In the genomic region with DNA sequence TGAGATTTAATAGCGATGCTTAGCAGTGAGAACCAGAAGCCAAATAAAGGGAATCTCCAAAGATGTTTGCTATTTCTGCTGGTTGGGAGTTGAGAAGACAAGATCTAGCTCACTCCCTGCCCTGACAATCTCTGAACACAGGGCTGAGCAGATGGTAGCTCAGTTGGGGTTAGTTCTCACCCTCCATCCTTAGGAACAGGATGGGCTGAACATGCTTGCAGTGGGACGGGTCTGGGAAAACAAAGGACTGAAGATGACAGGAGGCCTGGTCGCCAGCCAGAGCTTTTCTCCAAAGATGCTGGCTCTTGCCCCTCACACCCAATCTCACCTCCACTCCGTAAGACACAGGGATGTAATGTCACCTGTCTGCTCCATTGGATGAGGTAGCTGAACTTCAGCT, we compare ENCODE assay signal across 15 cellular contexts.
A peak's percentile ranks its signal among the peaks of the same experiment; 100 is the strongest.
DNase-seq lines count a peak whose midpoint lies in the region; ATAC-seq lines count a peak whose summit lies in the region.
"Had no signal": no experiment of that assay in that cellular context is flagged by ENCODE, and none has a peak within 500 bp of the region (broad histone marks: within the 10 kb centered on the region; RNA-seq: fewer than 3 reads in every experiment).

No MANE protein-coding gene starts in this region.

- H3K4me2 ChIP-seq in BLaER1 treated with 17β-estradiol and CSF1 and Interleukin-3, amounts not matched to agents 10 nM and 100 nM, result peak overlapping the region in 6 of 11 experiments; percentile 1 to 85 (median 82); a peak in 8 of 22 replicates

- DNase-seq in Ammon's horn (ENCODE audit: low spot score) (peak; percentile 54), NCI-H1694 treated with DMSO at 0.1 percent for 48 hours (lab: John Stamatoyannopoulos, UW) (peak; percentile 65), cerebellar cortex (ENCODE audit: low spot score) (peak; percentile 97), NOMO-1 (lab: John Stamatoyannopoulos, UW; ENCODE audit: unreplicated experiment in 2 of 2) (no peak)
- DNase-seq in stimulated activated naive CD8-positive, alpha-beta T cell treated with anti-CD3 and anti-CD28 coated beads, Interleukin-15, amount 100 ng/mL, for 72 hours, result no peak
- no peak for DNase-seq in activated CD4-positive, alpha-beta T cell treated with anti-CD3 and anti-CD28 coated beads, Interleukin-2, amount 50 U/mL, for 4 hours
- DNase-seq: BE2C; Caco-2; CD8-positive, alpha-beta memory T cell; DND-41; GF-D8; GM23248; H9 had no signal

- no peak overlapping the region for H3K27ac ChIP-seq in BLaER1 treated with 17β-estradiol and CSF1 and Interleukin-3, amounts not matched to agents 10 nM and 100 nM
- H3K27ac ChIP-seq: GM23248 had no signal

- no peaks in the 10 kb centered on the region for H3K9me3 Mint-ChIP-seq in stimulated activated naive CD8-positive, alpha-beta T cell treated with anti-CD3 and anti-CD28 coated beads, Interleukin-15, amount 100 ng/mL, for 72 hours
- H3K9me3 Mint-ChIP-seq: CD8-positive, alpha-beta memory T cell had no signal

- ATAC-seq in stimulated activated naive CD8-positive, alpha-beta T cell treated with anti-CD3 and anti-CD28 coated beads, Interleukin-15, amount 100 ng/mL, for 72 hours, result no peak
- ATAC-seq: K562 had no signal

- peaks cover 16 to 44% (median 36%) of the 10 kb centered on the region in 10 experiments for H3K4me1 ChIP-seq in BLaER1 treated with 17β-estradiol and CSF1 and Interleukin-3, amounts not matched to agents 10 nM and 100 nM
- H3K4me1 ChIP-seq: Caco-2 had no signal

- H3K4me3 Mint-ChIP-seq in stimulated activated naive CD8-positive, alpha-beta T cell treated with anti-CD3 and anti-CD28 coated beads, Interleukin-15, amount 100 ng/mL, for 72 hours, result no peak overlapping the region
- H3K4me3 Mint-ChIP-seq: CD8-positive, alpha-beta memory T cell; H9 had no signal

- peaks cover 31% of the 10 kb centered on the region for H3K4me1 Mint-ChIP-seq in stimulated activated naive CD8-positive, alpha-beta T cell treated with anti-CD3 and anti-CD28 coated beads, Interleukin-15, amount 100 ng/mL, for 72 hours

- H3K9ac ChIP-seq in BLaER1 treated with 17β-estradiol and CSF1 and Interleukin-3, amounts not matched to agents 10 nM and 100 nM, result no peak overlapping the region
- H3K9ac ChIP-seq: GM23248 had no signal

- H3K4me3 ChIP-seq in BLaER1 treated with 17β-estradiol and CSF1 and Interleukin-3, amounts not matched to agents 10 nM and 100 nM, result no peak overlapping the region
- H3K4me3 ChIP-seq: GM23248, K562 had no signal

- H4K20me1 ChIP-seq in BLaER1 treated with 17β-estradiol and CSF1 and Interleukin-3, amounts not matched to agents 10 nM and 100 nM, result no peaks in the 10 kb centered on the region

- no peak overlapping the region for H3K27ac Mint-ChIP-seq in stimulated activated naive CD8-positive, alpha-beta T cell treated with anti-CD3 and anti-CD28 coated beads, Interleukin-15, amount 100 ng/mL, for 72 hours
- H3K27ac Mint-ChIP-seq: H9 had no signal

- H3K27me3 ChIP-seq in BLaER1 treated with 17β-estradiol and CSF1 and Interleukin-3, amounts not matched to agents 10 nM and 100 nM, result no peaks in the 10 kb centered on the region
- H3K27me3 ChIP-seq: BE2C had no signal

- peaks cover 9 to 30% (median 24%) of the 10 kb centered on the region in 11 experiments; a peak in 19 of 22 replicates for H3K9me3 ChIP-seq in BLaER1 treated with 17β-estradiol and CSF1 and Interleukin-3, amounts not matched to agents 10 nM and 100 nM (replicated peaks in 1 of 11)
- H3K9me3 ChIP-seq: BE2C, Caco-2 had no signal

- no peaks in the 10 kb centered on the region for H3K27me3 Mint-ChIP-seq in stimulated activated naive CD8-positive, alpha-beta T cell treated with anti-CD3 and anti-CD28 coated beads, Interleukin-15, amount 100 ng/mL, for 72 hours
- H3K27me3 Mint-ChIP-seq: CD8-positive, alpha-beta memory T cell had no signal

- no peaks in the 10 kb centered on the region for H3K36me3 ChIP-seq in BLaER1 treated with 17β-estradiol and CSF1 and Interleukin-3, amounts not matched to agents 10 nM and 100 nM
- H3K36me3 ChIP-seq: BE2C had no signal

Comparison
In these comparisons a context has a peak if more than half of its experiments do, and no peak if none do; other contexts are left out.
1. DNase-seq: peak in Ammon's horn (single experiment), NCI-H1694 treated with DMSO at 0.1 percent for 48 hours (single experiment) and cerebellar cortex (single experiment); none in NOMO-1 (0 of 2), stimulated activated naive CD8-positive, alpha-beta T cell treated with anti-CD3 and anti-CD28 coated beads, Interleukin-15, amount 100 ng/mL, for 72 hours (0 of 2) and activated CD4-positive, alpha-beta T cell treated with anti-CD3 and anti-CD28 coated beads, Interleukin-2, amount 50 U/mL, for 4 hours (0 of 2).